In the genomic region with DNA sequence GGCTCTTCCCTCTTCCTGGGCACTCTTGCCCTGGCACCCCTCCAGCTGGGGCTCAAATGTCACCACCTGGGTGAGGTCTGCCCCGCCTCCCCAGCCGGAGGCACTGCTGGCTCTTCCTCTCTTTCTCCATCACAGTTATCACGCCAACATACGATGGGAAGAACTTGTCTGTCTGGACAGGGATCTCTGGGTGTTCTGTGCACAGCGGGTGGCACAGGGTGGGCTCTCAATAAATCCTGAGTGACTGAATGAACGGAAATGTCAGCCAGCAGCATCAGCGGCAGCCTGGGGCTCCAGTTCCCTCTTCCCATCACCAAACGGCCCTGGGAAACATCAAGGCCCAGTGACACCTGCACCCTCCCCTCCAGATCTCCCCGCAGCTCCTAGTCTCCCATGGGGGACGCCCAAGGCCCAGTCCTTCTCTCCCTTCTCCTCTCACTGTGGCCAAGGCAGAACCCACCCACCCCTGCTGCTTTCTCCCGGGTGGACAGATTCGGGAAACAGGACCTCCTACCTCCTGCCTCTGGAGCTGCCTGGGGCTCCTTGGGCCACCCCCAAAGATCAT, we compare ENCODE assay signal across 8 cellular contexts. TPM values are rescaled to one million over a fixed set of nuclear protein-coding genes. Genes with fewer than 3 reads are reported as not detected.
DNase-seq lines count a peak whose midpoint lies in the region; ATAC-seq and TF ChIP-seq lines count a peak whose summit lies in the region.

No MANE protein-coding gene starts in this region.

- no peaks in the 10 kb centered on the region for H3K9me3 Mint-ChIP-seq in endodermal cell

- H3K9me3 ChIP-seq in OCI-LY1 (ENCODE audit: low read length) (no peaks in the 10 kb centered on the region), endodermal cell (ENCODE audit: control insufficient read depth, low read length) (no peaks in the 10 kb centered on the region), parathyroid adenoma (ENCODE audit: control insufficient read depth, low read length) (no peaks in the 10 kb centered on the region)

- no peaks in the 10 kb centered on the region for H3K27me3 Mint-ChIP-seq in endodermal cell (ENCODE audit: insufficient read depth)

- H3K4me1 ChIP-seq in OCI-LY1 (ENCODE audit: insufficient read depth, low read length, severe bottlenecking): peaks cover 53% of the 10 kb centered on the region
- peaks cover 6% of the 10 kb centered on the region for H3K4me1 ChIP-seq in endodermal cell (ENCODE audit: control insufficient read depth, insufficient read depth, low read length)
- H3K4me1 ChIP-seq in parathyroid adenoma: peaks cover 9% of the 10 kb centered on the region

- H3K4me1 Mint-ChIP-seq in endodermal cell: peaks cover 23% of the 10 kb centered on the region

- H3K36me3 ChIP-seq in OCI-LY1 (ENCODE audit: insufficient read depth, low read length) (no peaks in the 10 kb centered on the region), endodermal cell (ENCODE audit: control insufficient read depth, insufficient read depth, low read length) (no peaks in the 10 kb centered on the region), parathyroid adenoma (ENCODE audit: control insufficient read depth, insufficient read depth, low read length) (no peaks in the 10 kb centered on the region)

- peak overlapping the region; percentile 89 for H3K27ac ChIP-seq in OCI-LY1 (ENCODE audit: low read depth, low read length, poor library complexity, severe bottlenecking)
- peak overlapping the region; percentile 50 for H3K27ac ChIP-seq in endodermal cell (ENCODE audit: low read depth, low read length)
- H3K27ac ChIP-seq in parathyroid adenoma: peak overlapping the region; percentile 98

- no peaks in the 10 kb centered on the region for H3K79me2 ChIP-seq in OCI-LY1 (ENCODE audit: insufficient read depth, low read length)
- H3K79me2 ChIP-seq in parathyroid adenoma: no peaks in the 10 kb centered on the region

- no peak for ATAC-seq in HG03457 (IDR thresholded peaks at IDR 0.05; ENCODE audit: unreplicated experiment)
- no peak for ATAC-seq in GM19324 (IDR thresholded peaks at IDR 0.05; ENCODE audit: low FRiP score, unreplicated experiment)
- ATAC-seq in GM18909 (IDR thresholded peaks at IDR 0.05; ENCODE audit: poor library complexity, unreplicated experiment): no peak

- no peaks in the 10 kb centered on the region for H3K9me2 ChIP-seq in OCI-LY1 (ENCODE audit: low read depth, low read length)

- H3K27ac Mint-ChIP-seq in endodermal cell: peak overlapping the region; percentile 96

- peak overlapping the region; percentile 47 for H3K4me3 Mint-ChIP-seq in endodermal cell

- H3K36me3 Mint-ChIP-seq in endodermal cell (ENCODE audit: low read depth): no peaks in the 10 kb centered on the region

- no peak overlapping the region for H2AFZ ChIP-seq in OCI-LY1 (ENCODE audit: low read length)
- peak overlapping the region; percentile 85 for H2AFZ ChIP-seq in parathyroid adenoma

- no peaks in the 10 kb centered on the region for H4K20me1 ChIP-seq in OCI-LY1 (ENCODE audit: insufficient read depth, low read length)

- H3K27me3 ChIP-seq in OCI-LY1 (ENCODE audit: insufficient read depth, low read length): no peaks in the 10 kb centered on the region
- H3K27me3 ChIP-seq in endodermal cell (ENCODE audit: control insufficient read depth, insufficient read depth, low read length, poor library complexity, severe bottlenecking): no peaks in the 10 kb centered on the region
- no peaks in the 10 kb centered on the region for H3K27me3 ChIP-seq in parathyroid adenoma (ENCODE audit: control insufficient read depth, insufficient read depth, low read length)

- H3K9ac ChIP-seq in OCI-LY1 (ENCODE audit: low read length) (peak overlapping the region; percentile 77), endodermal cell (ENCODE audit: extremely low read depth, low read length, poor library complexity, severe bottlenecking) (peak overlapping the region; percentile 38), parathyroid adenoma (no peak overlapping the region)

- no peak for TF ChIP-seq CTCF in OCI-LY1 (IDR thresholded peaks at IDR 0.05; ENCODE audit: low read length)
- TF ChIP-seq CTCF in endodermal cell (conservative IDR thresholded peaks at IDR 0.05): no peak
- TF ChIP-seq CTCF in parathyroid adenoma (IDR thresholded peaks at IDR 0.05): no peak

- H3K4me2 ChIP-seq in OCI-LY1 (ENCODE audit: low read length): peak overlapping the region; percentile 73
- H3K4me2 ChIP-seq in parathyroid adenoma (ENCODE audit: low read length): peak overlapping the region; percentile 78

- H3K4me3 ChIP-seq in GM08714 (ENCODE audit: low read length) (peak overlapping the region; percentile 51; the same call in 1 of the 2 replicates), OCI-LY1 (ENCODE audit: low read depth, low read length, poor library complexity, severe bottlenecking) (peak overlapping the region; percentile 65), endodermal cell (ENCODE audit: low read length) (peak overlapping the region; percentile 23), parathyroid adenoma (ENCODE audit: low read depth, low read length) (peak overlapping the region; percentile 60)

- H3F3A ChIP-seq in OCI-LY1 (ENCODE audit: insufficient read depth, low read length): no peaks in the 10 kb centered on the region

- no peak for DNase-seq in endodermal cell
- no peak for DNase-seq in stimulated activated CD4-positive, alpha-beta T cell treated with anti-CD3 and anti-CD28 coated beads, Interleukin-4, amount 100 ng/mL, for 4 hours

- WGBS in endodermal cell (ENCODE audit: insufficient coverage in 1 of 2, insufficient read length in 1 of 2), 2 experiments: 84 to 95% methylated on average over 4 to 12 of the region's 12 CpGs

RNA-seq across cellular contexts. Expression of a gene that starts 0.4 kb away (rescaled TPM):
- total RNA-seq in endodermal cell: 1 to 10 TPM; 3.0 to 6.3 TPM
- polyA plus RNA-seq in endodermal cell (2013, experiment 1 of 2): 0.71 TPM
- polyA plus RNA-seq in endodermal cell (2013, experiment 2 of 2): 0.50 TPM

RNA-seq across cellular contexts. Expression of a gene that starts 3.6 kb away (rescaled TPM):
- 10 to 100 TPM; 27.4 to 29.6 TPM for total RNA-seq in endodermal cell
- polyA plus RNA-seq in endodermal cell (2013, experiment 1 of 2): 10.8 TPM
- polyA plus RNA-seq in endodermal cell (2013, experiment 2 of 2): 11.9 TPM

RNA-seq across cellular contexts. Expression of a gene that starts 28.3 kb away (rescaled TPM):
- total RNA-seq in endodermal cell: 1 to 10 TPM in 1 of 2 donors, under 1 TPM in 1; 0.99 to 1.0 TPM
- 2.1 TPM for polyA plus RNA-seq in endodermal cell (2013, experiment 1 of 2)
- polyA plus RNA-seq in endodermal cell (2013, experiment 2 of 2): 1.7 TPM

RNA-seq across cellular contexts. Expression of a gene that starts 39.7 kb away (rescaled TPM):
- total RNA-seq in endodermal cell: 10 to 100 TPM; 61.3 to 85.2 TPM
- polyA plus RNA-seq in endodermal cell (2013, experiment 1 of 2): 21.0 TPM
- polyA plus RNA-seq in endodermal cell (2013, experiment 2 of 2): 14.2 TPM

RNA-seq across cellular contexts. Expression of a gene that starts 49.2 kb away (rescaled TPM):
- 10 to 100 TPM; 75.8 to 80.9 TPM for total RNA-seq in endodermal cell
- polyA plus RNA-seq in endodermal cell (2013, experiment 1 of 2): 87.4 TPM
- 76.9 TPM for polyA plus RNA-seq in endodermal cell (2013, experiment 2 of 2)
